Comparison of ENCODE assay signal across 26 cellular contexts in genomic region chr2:228543117-228543516, GRCh38.
"Had no signal": no experiment of that assay in that cellular context is flagged by ENCODE, and none has a peak within 500 bp of the region (broad histone marks: within the 10 kb centered on the region; RNA-seq: fewer than 3 reads in every experiment).

No MANE protein-coding gene starts in this region.

- H3K4me3 ChIP-seq: stomach, suprapubic skin, testis, thoracic aorta, thyroid gland, tibial artery, tibial nerve, transverse colon, upper lobe of left lung, upper lobe of right lung, uterus, vagina had no signal

- ATAC-seq: stimulated activated effector memory CD8-positive, alpha-beta T cell treated with anti-CD3 and anti-CD28 coated beads, Interleukin-12 subunit alpha, Interleukin-12 subunit beta, amount 100 ng/mL, for 72 hours; stimulated activated memory B cell treated with anti-CD40 and anti-IgM and Interleukin-4, amounts not matched to agents 10 μg/mL and 1 μg/mL and 100 μg/mL, for 72 hours; stimulated activated naive CD8-positive, alpha-beta T cell treated with anti-CD3 and anti-CD28 coated beads, Interleukin-15, amount 100 ng/mL, for 72 hours; stimulated activated naive CD8-positive, alpha-beta T cell treated with anti-CD3 and anti-CD28 coated beads, Interleukin-15, Interleukin-2, amounts not matched to agents 100 U/mL and 50 U/mL, for 24 hours; upper lobe of right lung had no signal

- H3K27me3 ChIP-seq: stomach, suprapubic skin, testis, thyroid gland, tibial artery, tibial nerve, transverse colon, upper lobe of left lung, upper lobe of right lung, uterus, vagina had no signal

- H3K36me3 ChIP-seq: stomach, suprapubic skin, thoracic aorta, thyroid gland, tibial artery, tibial nerve, transverse colon, upper lobe of left lung, upper lobe of right lung, uterus, vagina had no signal

- H3K9me3 ChIP-seq: testis, thoracic aorta, thyroid gland, tibial artery, transverse colon, upper lobe of right lung, uterus, vagina had no signal

- H3K4me1 ChIP-seq: stomach, suprapubic skin, testis, thyroid gland, tibial nerve, transverse colon, upper lobe of left lung, upper lobe of right lung, uterus, vagina had no signal

- H3K27ac ChIP-seq: stomach, suprapubic skin, testis, thoracic aorta, thyroid gland, tibial artery, tibial nerve, transverse colon, upper lobe of left lung, upper lobe of right lung, uterus, vagina had no signal

- DNase-seq: stimulated activated CD4-positive, alpha-beta T cell treated with anti-CD3 and anti-CD28 coated beads, Interleukin-2, amount 100 ng/mL, for 48 hours; stimulated activated CD4-positive, alpha-beta T cell treated with anti-CD3 and anti-CD28 coated beads, Interleukin-4, amount 100 ng/mL, for 1 hour; stimulated activated CD4-positive, alpha-beta T cell treated with anti-CD3 and anti-CD28 coated beads, Interleukin-4, amount 100 ng/mL, for 24 hours; stimulated activated CD4-positive, alpha-beta T cell treated with anti-CD3 and anti-CD28 coated beads, Interleukin-4, amount 100 ng/mL, for 4 hours; stimulated activated CD8-positive, alpha-beta memory T cell treated with anti-CD3 and anti-CD28 coated beads, Interleukin-4, amount 100 ng/mL, for 48 hours; stimulated activated naive B cell treated with anti-CD40 and anti-IgM and Interleukin-4, amounts not matched to agents 10 μg/mL and 1 μg/mL and 100 μg/mL, for 72 hours; stimulated activated naive CD4-positive, alpha-beta T cell; stimulated activated naive CD4-positive, alpha-beta T cell treated with Interleukin-2 at 50 U/mL for 16 hours; stimulated activated naive CD8-positive, alpha-beta T cell treated with anti-CD3 and anti-CD28 coated beads, Interleukin-15, amount 100 ng/mL, for 72 hours; stimulated activated naive CD8-positive, alpha-beta T cell treated with anti-CD3 and anti-CD28 coated beads, Interleukin-15, Interleukin-2, amounts not matched to agents 100 U/mL and 50 U/mL, for 24 hours; stomach; substantia nigra; testis; thyroid gland; tibial artery; transverse colon; trophoblast cell; upper lobe of left lung; upper lobe of right lung; uterus had no signal
